ENCODE assay signal across 33 cellular contexts in the genomic region with DNA sequence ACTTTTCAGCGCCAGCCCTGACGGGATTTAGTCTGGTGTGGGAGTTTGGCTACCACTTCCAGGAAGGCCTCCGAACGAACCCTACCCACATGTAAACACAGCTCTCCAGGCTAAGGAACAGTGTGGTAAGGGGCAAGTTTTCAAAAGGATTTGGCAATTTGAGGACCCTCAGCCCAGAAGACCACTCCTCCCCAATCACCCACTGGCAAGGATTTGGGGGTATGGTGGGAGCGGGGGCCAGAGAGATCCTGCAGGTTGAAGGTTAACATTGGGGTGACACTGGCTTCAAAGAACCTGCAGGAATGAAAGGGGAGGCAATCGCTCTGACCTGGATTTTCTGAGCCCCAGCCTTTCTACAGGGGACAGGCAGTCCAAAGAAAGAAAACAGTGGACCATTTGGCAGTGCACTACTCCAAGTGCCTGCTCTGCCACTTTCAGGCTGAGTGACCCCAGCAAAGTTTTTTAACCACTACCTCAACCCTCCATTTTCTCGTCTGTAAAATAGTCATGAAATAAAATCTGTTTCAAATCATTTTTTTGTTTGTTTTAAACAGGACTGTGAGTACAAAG. TPM values are rescaled to one million over a fixed set of nuclear protein-coding genes. Genes with fewer than 3 reads are reported as not detected.
"Had no signal": no experiment of that assay in that cellular context is flagged by ENCODE, and none has a peak within 500 bp of the region (broad histone marks: within the 10 kb centered on the region; RNA-seq: fewer than 3 reads in every experiment).

No MANE protein-coding gene starts in this region.

- DNase-seq: activated CD4-positive, alpha-beta memory T cell treated with anti-CD3 and anti-CD28 coated beads, Interleukin-2, amount 10 ng/mL, durations not matched to agents 7 days and 5 days; activated CD4-positive, alpha-beta T cell treated with anti-CD3 and anti-CD28 coated beads for 1 hour; activated CD4-positive, alpha-beta T cell treated with anti-CD3 and anti-CD28 coated beads for 48 hours; activated CD4-positive, CD25-positive, alpha-beta regulatory T cell; activated CD8-positive, alpha-beta memory T cell treated with anti-CD3 and anti-CD28 coated beads for 24 hours; activated CD8-positive, alpha-beta memory T cell treated with anti-CD3 and anti-CD28 coated beads, Interleukin-2, amount 10 ng/mL, durations not matched to agents 7 days and 5 days; activated CD8-positive, alpha-beta memory T cell treated with anti-CD3 and anti-CD28 coated beads, Interleukin-2, amount 50 U/mL, for 48 hours; activated effector memory CD4-positive, alpha-beta T cell treated with Interleukin-2 at 50 U/mL for 16 hours; activated naive CD4-positive, alpha-beta T cell treated with anti-CD3 and anti-CD28 coated beads, Interleukin-2, amount 10 ng/mL, durations not matched to agents 7 days and 5 days; activated naive CD8-positive, alpha-beta T cell treated with anti-CD3 and anti-CD28 coated beads, Interleukin-2, amount 50 U/mL, for 24 hours; activated T-cell treated with anti-CD3 and anti-CD28 coated beads, Interleukin-2, amount 50 U/mL, for 48 hours; anterior cingulate cortex; brain microvascular endothelial cell; MM.1S; MV-4-11; NCI-H1092; NCI-H1436 treated with DMSO at 0.1 percent for 48 hours; NCI-H1694 treated with DMSO at 0.1 percent for 48 hours; NCI-H2029; NCI-H345; NCI-H524 treated with DMSO at 0.1 percent for 48 hours; Peyer's patch; SIG-M5; T-cell; T-helper 17 cell had no signal

- H3K27ac ChIP-seq: brain microvascular endothelial cell, KMS-11, Peyer's patch, RWPE1, VCaP had no signal

- H3K9me3 Mint-ChIP-seq: activated CD4-positive, alpha-beta memory T cell treated with anti-CD3 and anti-CD28 coated beads, Interleukin-2, amount 10 ng/mL, durations not matched to agents 7 days and 5 days; activated naive CD4-positive, alpha-beta T cell treated with anti-CD3 and anti-CD28 coated beads, Interleukin-2, amount 10 ng/mL, durations not matched to agents 7 days and 5 days had no signal

- H3K4me3 Mint-ChIP-seq: activated CD4-positive, alpha-beta memory T cell treated with anti-CD3 and anti-CD28 coated beads, Interleukin-2, amount 10 ng/mL, durations not matched to agents 7 days and 5 days; activated CD8-positive, alpha-beta memory T cell treated with anti-CD3 and anti-CD28 coated beads, Interleukin-2, amount 10 ng/mL, durations not matched to agents 7 days and 5 days; activated naive CD4-positive, alpha-beta T cell treated with anti-CD3 and anti-CD28 coated beads, Interleukin-2, amount 10 ng/mL, durations not matched to agents 7 days and 5 days; activated naive CD8-positive, alpha-beta T cell; activated naive CD8-positive, alpha-beta T cell treated with anti-CD3 and anti-CD28 coated beads, Interleukin-2, amount 50 U/mL, for 24 hours; T-cell; T-helper 17 cell had no signal

- H3K4me2 ChIP-seq: KMS-11 had no signal

- H3K36me3 Mint-ChIP-seq: activated CD8-positive, alpha-beta memory T cell treated with anti-CD3 and anti-CD28 coated beads, Interleukin-2, amount 10 ng/mL, durations not matched to agents 7 days and 5 days; activated naive CD4-positive, alpha-beta T cell treated with anti-CD3 and anti-CD28 coated beads, Interleukin-2, amount 10 ng/mL, durations not matched to agents 7 days and 5 days; activated naive CD8-positive, alpha-beta T cell; T-cell had no signal

- H3K36me3 ChIP-seq: brain microvascular endothelial cell, Peyer's patch had no signal

- H3K27ac Mint-ChIP-seq: activated CD4-positive, alpha-beta memory T cell treated with anti-CD3 and anti-CD28 coated beads, Interleukin-2, amount 10 ng/mL, durations not matched to agents 7 days and 5 days; activated CD8-positive, alpha-beta memory T cell treated with anti-CD3 and anti-CD28 coated beads, Interleukin-2, amount 10 ng/mL, durations not matched to agents 7 days and 5 days; activated naive CD4-positive, alpha-beta T cell treated with anti-CD3 and anti-CD28 coated beads, Interleukin-2, amount 10 ng/mL, durations not matched to agents 7 days and 5 days; activated naive CD8-positive, alpha-beta T cell; activated naive CD8-positive, alpha-beta T cell treated with anti-CD3 and anti-CD28 coated beads, Interleukin-2, amount 50 U/mL, for 24 hours; T-cell; T-helper 17 cell had no signal

- ATAC-seq: activated CD8-positive, alpha-beta memory T cell treated with anti-CD3 and anti-CD28 coated beads, Interleukin-2, amount 10 ng/mL, durations not matched to agents 7 days and 5 days; activated naive CD8-positive, alpha-beta T cell treated with anti-CD3 and anti-CD28 coated beads, Interleukin-2, amount 50 U/mL, for 24 hours; Right ventricle myocardium inferior; SK-N-SH treated with all-trans-retinoic acid at 6 μM for 48 hours; T-cell; T-helper 17 cell had no signal

- H3K9me3 ChIP-seq: Peyer's patch had no signal

- H3K4me3 ChIP-seq: Peyer's patch had no signal

- H3K9ac ChIP-seq: KMS-11 had no signal

- H3K4me1 Mint-ChIP-seq: activated CD4-positive, alpha-beta memory T cell treated with anti-CD3 and anti-CD28 coated beads, Interleukin-2, amount 10 ng/mL, durations not matched to agents 7 days and 5 days; activated CD8-positive, alpha-beta memory T cell treated with anti-CD3 and anti-CD28 coated beads, Interleukin-2, amount 10 ng/mL, durations not matched to agents 7 days and 5 days; activated naive CD4-positive, alpha-beta T cell treated with anti-CD3 and anti-CD28 coated beads, Interleukin-2, amount 10 ng/mL, durations not matched to agents 7 days and 5 days; activated naive CD8-positive, alpha-beta T cell treated with anti-CD3 and anti-CD28 coated beads, Interleukin-2, amount 50 U/mL, for 24 hours; T-cell; T-helper 17 cell had no signal

- H3K4me1 ChIP-seq: Peyer's patch had no signal

RNA-seq across cellular contexts. Expression of a gene that starts 34.5 kb away (rescaled TPM):
- total RNA-seq: activated CD4-positive, alpha-beta memory T cell treated with anti-CD3 and anti-CD28 coated beads, Interleukin-2, amount 10 ng/mL, durations not matched to agents 7 days and 5 days; activated CD8-positive, alpha-beta memory T cell treated with anti-CD3 and anti-CD28 coated beads, Interleukin-2, amount 10 ng/mL, durations not matched to agents 7 days and 5 days; NCI-H460; Peyer's patch; Right ventricle myocardium inferior; SK-MEL-5; T-cell; T-helper 17 cell had no signal

RNA-seq across cellular contexts. Expression of a gene that starts 37.3 kb away (rescaled TPM):
- total RNA-seq: activated CD4-positive, alpha-beta memory T cell treated with anti-CD3 and anti-CD28 coated beads, Interleukin-2, amount 10 ng/mL, durations not matched to agents 7 days and 5 days; activated CD8-positive, alpha-beta memory T cell treated with anti-CD3 and anti-CD28 coated beads, Interleukin-2, amount 10 ng/mL, durations not matched to agents 7 days and 5 days; NCI-H460; Right ventricle myocardium inferior; T-cell; T-helper 17 cell had no signal
